ENCODE assay signal across 11 cellular contexts in genomic region chr3:8713901-8714759, GRCh38. TPM values are rescaled to one million over a fixed set of nuclear protein-coding genes. Genes with fewer than 3 reads are reported as not detected.
A peak's percentile ranks its signal among the peaks of the same experiment; 100 is the strongest.
DNase-seq lines count a peak whose midpoint lies in the region; ATAC-seq and TF ChIP-seq lines count a peak whose summit lies in the region.
"Had no signal": no experiment of that assay in that cellular context is flagged by ENCODE, and none has a peak within 500 bp of the region (broad histone marks: within the 10 kb centered on the region; RNA-seq: fewer than 3 reads in every experiment).

No MANE protein-coding gene starts in this region.

- peak; percentile 57 for ATAC-seq in GM21390 (IDR thresholded peaks at IDR 0.05; ENCODE audit: unreplicated experiment)
- ATAC-seq in GM21423 (IDR thresholded peaks at IDR 0.05; ENCODE audit: unreplicated experiment): no peak

- peaks cover 11% of the 10 kb centered on the region for H3K27me3 ChIP-seq in NT2/D1 (ENCODE audit: insufficient read depth, insufficient read length)
- no peaks in the 10 kb centered on the region for H3K27me3 ChIP-seq in ovary
- H3K27me3 ChIP-seq: right lobe of liver had no signal

- no peak overlapping the region for H3K27ac ChIP-seq in ovary
- H3K27ac ChIP-seq: right lobe of liver, thoracic aorta had no signal

- DNase-seq in Daoy (ENCODE audit: low read depth) (peak; percentile 13), NT2/D1 (ENCODE audit: low read depth, low spot score) (peak; percentile 47), iPS DF 19.7 (ENCODE audit: low read depth, low spot score) (peak; percentile 86), COR-L47 (lab: John Stamatoyannopoulos, UW) (no peak), ovary (no peak), mesothelial cell of epicardium (ENCODE audit: low spot score in 2 of 2, unreplicated experiment in 2 of 2) (no peak)
- DNase-seq: NCI-H2029 treated with DMSO at 0.1 percent for 48 hours, right lobe of liver had no signal

- TF ChIP-seq CTCF in ovary (IDR thresholded peaks at IDR 0.05) (no peak), mesothelial cell of epicardium (IDR thresholded peaks at IDR 0.05; ENCODE audit: unreplicated experiment) (no peak)

- H3K4me3 ChIP-seq in NT2/D1 (ENCODE audit: insufficient read length, low read depth): no peak overlapping the region
- H3K4me3 ChIP-seq in ovary: no peak overlapping the region
- H3K4me3 ChIP-seq: right lobe of liver, thoracic aorta had no signal

- H3K27me3 Mint-ChIP-seq in mesothelial cell of epicardium (ENCODE audit: low read depth): peaks cover 4% of the 10 kb centered on the region

- TF ChIP-seq EP300 in ovary (IDR thresholded peaks at IDR 0.05): no peak

- H3K9me3 Mint-ChIP-seq in mesothelial cell of epicardium: no peaks in the 10 kb centered on the region

- no peak overlapping the region for H3K27ac Mint-ChIP-seq in mesothelial cell of epicardium

- WGBS in ovary, 3 donors: 79 to 83% (median 80%) methylated on average over 14 of the region's 14 CpGs

- H3K36me3 ChIP-seq in NT2/D1 (ENCODE audit: insufficient read depth, insufficient read length, low read length): no peaks in the 10 kb centered on the region
- H3K36me3 ChIP-seq in ovary: no peaks in the 10 kb centered on the region
- H3K36me3 ChIP-seq: right lobe of liver, thoracic aorta had no signal

- intact Hi-C loops in ovary (cut with DNase I): no loop called here

- no peak overlapping the region for H3K9ac ChIP-seq in NT2/D1 (ENCODE audit: insufficient read length, low read depth)

- H3K4me1 ChIP-seq in NT2/D1 (ENCODE audit: insufficient read depth, insufficient read length): peaks cover 2% of the 10 kb centered on the region
- no peaks in the 10 kb centered on the region for H3K4me1 ChIP-seq in ovary (ENCODE audit: insufficient read depth)
- H3K4me1 ChIP-seq: right lobe of liver had no signal

- no peak overlapping the region for H3K4me3 Mint-ChIP-seq in mesothelial cell of epicardium

- H3K9me3 ChIP-seq in NT2/D1 (ENCODE audit: insufficient read depth, low read length) (peaks cover 10% of the 10 kb centered on the region; the same call in 1 of the 2 replicates), ovary (no peaks in the 10 kb centered on the region)
- H3K9me3 ChIP-seq: right lobe of liver, thoracic aorta had no signal

- peaks cover 5% of the 10 kb centered on the region for H3K4me1 Mint-ChIP-seq in mesothelial cell of epicardium

- H3K36me3 Mint-ChIP-seq in mesothelial cell of epicardium: no peaks in the 10 kb centered on the region

- TF ChIP-seq POLR2A in ovary (IDR thresholded peaks at IDR 0.05): no peak

RNA-seq across cellular contexts. Expression of gene CAV3, which starts 19.5 kb away (rescaled TPM):
- not detected in 2 replicates for total RNA-seq in Daoy (2014; rRNA removed; shearing (Covaris generic))
- total RNA-seq in ovary: under 1 TPM in 1 of 7 donors, not detected in 6; 0.23 TPM
- polyA plus RNA-seq in ovary: under 1 TPM in 1 of 2 donors, not detected in 1; 0.15 TPM
- not detected in 3 replicates for total RNA-seq in mesothelial cell of epicardium
- total RNA-seq: right lobe of liver, thoracic aorta had no signal

RNA-seq across cellular contexts. Expression of gene OXTR, which starts 55.3 kb away (rescaled TPM):
- total RNA-seq in Daoy (2014; rRNA removed; shearing (Covaris generic)): 0.63 and 2.0 TPM in 2 replicates
- total RNA-seq in ovary (10 to 100 TPM in 1 of 7 donors, 1 to 10 TPM in 3, under 1 TPM in 3; 0.27 to 14.9 (median 1.1) TPM), mesothelial cell of epicardium (12.7 to 13.5 TPM (median 12.9 TPM) in 3 replicates)
- polyA plus RNA-seq in ovary: 1 to 10 TPM; 4.9 to 5.0 TPM

Comparison
In these comparisons a context has a peak if more than half of its experiments do, and no peak if none do; other contexts are left out.
1. DNase-seq: peak in Daoy (single experiment), NT2/D1 (single experiment) and iPS DF 19.7 (single experiment); none in COR-L47 (single experiment), ovary (0 of 5) and mesothelial cell of epicardium (0 of 2).